Comparison of ENCODE assay signal across 7 cellular contexts in the genomic region with DNA sequence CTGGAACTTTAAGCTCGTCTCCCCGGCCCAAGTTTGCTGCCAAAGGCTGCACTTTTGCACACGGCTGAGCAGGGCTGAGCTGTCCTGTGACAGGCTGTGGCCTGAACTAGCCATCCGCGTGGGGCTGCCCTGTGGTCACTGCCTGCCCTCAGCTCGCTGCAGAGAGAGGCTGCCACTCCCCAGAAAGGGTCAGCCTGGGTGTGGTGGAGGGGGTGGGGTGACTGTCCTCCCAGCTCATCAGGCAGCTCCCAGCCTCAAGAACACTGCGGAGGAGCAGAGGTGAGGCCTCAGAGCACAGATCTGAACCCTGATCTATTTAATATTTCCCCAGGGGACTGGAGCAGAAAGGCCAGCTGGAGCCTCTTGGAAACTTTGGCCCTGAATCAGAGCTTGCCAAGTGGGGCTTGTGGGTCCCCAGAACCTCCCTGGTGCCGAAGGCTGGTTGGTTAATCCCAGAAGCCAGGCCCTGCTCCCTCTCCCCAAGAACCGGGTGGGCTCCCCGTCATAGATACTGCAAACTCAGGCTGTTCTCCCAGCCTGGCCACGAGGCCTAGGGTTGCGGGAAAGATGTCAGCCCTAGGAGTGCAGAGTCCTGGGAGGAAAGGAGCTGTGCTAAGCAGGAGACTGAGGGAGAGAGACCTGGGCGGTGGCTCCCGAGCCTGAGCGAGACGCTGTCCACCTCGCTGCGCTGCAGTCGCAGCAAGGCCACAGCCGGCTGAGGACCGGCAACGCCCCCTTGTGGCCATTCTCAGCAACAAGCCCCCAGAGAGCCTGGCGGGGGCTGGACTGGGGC.
DNase-seq lines count a peak whose midpoint lies in the region; ATAC-seq and TF ChIP-seq lines count a peak whose summit lies in the region.

No MANE protein-coding gene starts in this region.

- no peaks in the 10 kb centered on the region for H3K27me3 ChIP-seq in Loucy (ENCODE audit: insufficient read depth, low read length, poor library complexity, severe bottlenecking)
- H3K27me3 ChIP-seq in RWPE2 (ENCODE audit: insufficient read depth, poor library complexity, severe bottlenecking) = no peaks in the 10 kb centered on the region

- no peak overlapping the region for H3K4me2 ChIP-seq in Loucy (ENCODE audit: low read depth, low read length, poor library complexity, severe bottlenecking)

- H3K27ac ChIP-seq in RWPE2 (ENCODE audit: poor library complexity, severe bottlenecking) = no peak overlapping the region
- peak overlapping the region; percentile 67 for H3K27ac ChIP-seq in substantia nigra (ENCODE audit: low read depth, low read length, poor library complexity, severe bottlenecking)

- no peaks in the 10 kb centered on the region for H3K9me2 ChIP-seq in Loucy (replicated peaks; ENCODE audit: low read depth, low read length)

- no peak overlapping the region for H3K4me3 ChIP-seq in Loucy (ENCODE audit: low read length, poor library complexity, severe bottlenecking)
- H3K4me3 ChIP-seq in RWPE2 (ENCODE audit: severe bottlenecking) = no peak overlapping the region

- H3K36me3 ChIP-seq in Loucy (ENCODE audit: insufficient read depth, low read length) = no peaks in the 10 kb centered on the region
- no peaks in the 10 kb centered on the region for H3K36me3 ChIP-seq in RWPE2 (ENCODE audit: low read depth)

- DNase-seq in GM13977 (ENCODE audit: low spot score) (peak; percentile 83), RWPE2 (ENCODE audit: low spot score) (peak; percentile 73), foreskin melanocyte (peak; percentile 50), occipital lobe (lab: John Stamatoyannopoulos, UW) (peak; percentile 76), substantia nigra (lab: John Stamatoyannopoulos, UW) (peak in 47 of 49 donors; percentile 42 to 89 (median 79))
- DNase-seq in activated naive CD4-positive, alpha-beta T cell (lab: John Stamatoyannopoulos, UW) = peak; percentile 18 to 45 (median 28)

- in situ Hi-C loops in GM13977 (cut with MboI; ENCODE audit: low pct_unique_long_range_greater_than_20kb, low sequenced_read_pairs, unreplicated experiment) = loop anchor here (10.0 kb wide), 1 partner anchor 149 kb away; no protein-coding TSS in a partner anchor

- H3K4me1 ChIP-seq in Loucy (ENCODE audit: insufficient read depth, low read length, poor library complexity, severe bottlenecking) (peaks cover 6% of the 10 kb centered on the region), RWPE2 (ENCODE audit: insufficient read depth, poor library complexity, severe bottlenecking) (no peaks in the 10 kb centered on the region)

- H4K20me1 ChIP-seq in Loucy (ENCODE audit: insufficient read depth, low read length, poor library complexity, severe bottlenecking) = no peaks in the 10 kb centered on the region

- peak; percentile 95 for ATAC-seq in RWPE2 (ENCODE audit: low read depth)

- H3K79me2 ChIP-seq in Loucy (ENCODE audit: insufficient read depth, low read length) = no peaks in the 10 kb centered on the region

- TF ChIP-seq CTCF in GM13977 (IDR thresholded peaks at IDR 0.05; ENCODE audit: extremely low read depth, insufficient read depth, missing control alignments) (peak; percentile 92), Loucy (conservative IDR thresholded peaks at IDR 0.05; ENCODE audit: low read length) (peak; percentile 89), RWPE2 (IDR thresholded peaks at IDR 0.05; ENCODE audit: poor library complexity, severe bottlenecking) (peak; percentile 96)

- H3K9me3 ChIP-seq in Loucy (ENCODE audit: insufficient read depth, low read depth, low read length) = no peaks in the 10 kb centered on the region
- H3K9me3 ChIP-seq in RWPE2 (ENCODE audit: severe bottlenecking) = no peaks in the 10 kb centered on the region

- H2AFZ ChIP-seq in Loucy (ENCODE audit: low read length) = no peak overlapping the region

- H3K9ac ChIP-seq in Loucy (ENCODE audit: low read depth, low read length, poor library complexity, severe bottlenecking) = no peak overlapping the region

- H3F3A ChIP-seq in Loucy (ENCODE audit: low read depth) = no peaks in the 10 kb centered on the region

Comparison
In these comparisons a context has a peak if more than half of its experiments do, and no peak if none do; other contexts are left out.
1. DNase-seq: peak in every context shown above with its lines; median percentile 83 in GM13977; 79 in substantia nigra; 76 in occipital lobe; 73 in RWPE2; 50 in foreskin melanocyte; 28 in activated naive CD4-positive, alpha-beta T cell.